In genomic region chr11:12841946-12842630, GRCh38 we compare ENCODE assay signal across 9 cellular contexts.
A peak's percentile ranks its signal among the peaks of the same experiment; 100 is the strongest.
DNase-seq lines count a peak whose midpoint lies in the region; ATAC-seq, FAIRE-seq and TF ChIP-seq lines count a peak whose summit lies in the region.
"Had no signal": no experiment of that assay in that cellular context is flagged by ENCODE, and none has a peak within 500 bp of the region (broad histone marks: within the 10 kb centered on the region; RNA-seq: fewer than 3 reads in every experiment).

No MANE protein-coding gene starts in this region.

- H2AFZ ChIP-seq in endothelial cell of umbilical vein (ENCODE audit: low read depth, low read length) = no peak overlapping the region

- H3K27me3 ChIP-seq in endothelial cell of umbilical vein (ENCODE audit: control insufficient read depth in 2 of 2, insufficient read depth in 2 of 2, low read length in 2 of 2) = no peaks in the 10 kb centered on the region

- H4K20me1 ChIP-seq in endothelial cell of umbilical vein (replicated peaks; ENCODE audit: control insufficient read depth, extremely low read depth, insufficient read depth, low read length) = no peaks in the 10 kb centered on the region

- H3K36me3 Mint-ChIP-seq in effector memory CD8-positive, alpha-beta T cell (ENCODE audit: insufficient read depth) = no peaks in the 10 kb centered on the region

- H3K27ac Mint-ChIP-seq in effector memory CD8-positive, alpha-beta T cell = no peak overlapping the region

- dilution Hi-C loops in endothelial cell of umbilical vein (cut with MboI; ENCODE audit: extremely low pct_ligation_motif_present, low sequenced_read_pairs) = no loop called here

- intact Hi-C loops in endothelial cell of umbilical vein (cut with micrococcal nuclease) = loop anchor here (1.0 to 2.0 kb wide), 4 partner anchors 14 to 167 kb away; partner anchors contain the start of gene TEAD1

- DNase-seq in NCI-H2171 treated with DMSO at 0.1 percent for 48 hours (lab: John Stamatoyannopoulos, UW) (peak; percentile 31), NCI-H2171 (lab: John Stamatoyannopoulos, UW) (no peak), NCI-H774 (lab: John Stamatoyannopoulos, UW) (peak; percentile 66), endothelial cell of umbilical vein (ENCODE audit: low read depth, low spot score) (peak; percentile 85), pulmonary artery endothelial cell (ENCODE audit: low read depth, low spot score) (peak; percentile 59)
- no peak for DNase-seq in effector memory CD8-positive, alpha-beta T cell

- H3K9me3 ChIP-seq in endothelial cell of umbilical vein (replicated peaks; ENCODE audit: control insufficient read depth, insufficient read depth, low read length) = no peaks in the 10 kb centered on the region

- H3K4me2 ChIP-seq in endothelial cell of umbilical vein (ENCODE audit: insufficient read depth, low read length) = peak overlapping the region; percentile 88

- no peak for ATAC-seq in HG03520 (IDR thresholded peaks at IDR 0.05; ENCODE audit: unreplicated experiment)
- ATAC-seq in HG02571 (IDR thresholded peaks at IDR 0.05; ENCODE audit: unreplicated experiment) = no peak
- no peak for ATAC-seq in effector memory CD8-positive, alpha-beta T cell (replicated peaks)

- H3K4me3 Mint-ChIP-seq in effector memory CD8-positive, alpha-beta T cell = no peak overlapping the region

- H3K9me3 Mint-ChIP-seq in effector memory CD8-positive, alpha-beta T cell = no peaks in the 10 kb centered on the region

- H3K9ac ChIP-seq in endothelial cell of umbilical vein (replicated peaks; ENCODE audit: extremely low read depth, insufficient read depth, low read length) = peak overlapping the region; percentile 63

- H3K27me3 Mint-ChIP-seq in effector memory CD8-positive, alpha-beta T cell = peaks cover 22 to 41% of the 10 kb centered on the region in 2 donors

- peak; percentile 93 for FAIRE-seq in endothelial cell of umbilical vein (lab: Jason Lieb, UNC)

- H3K27ac ChIP-seq in endothelial cell of umbilical vein (ENCODE audit: insufficient read depth, low read depth, low read length) = peak overlapping the region; percentile 56
- H3K27ac ChIP-seq: C4-2B had no signal

- CTCF ChIA-PET in endothelial cell of umbilical vein (lab: Charles Lee) = interaction anchor here (0.8 to 3.2 kb wide), 14 partner anchors 10 to 553 kb away, joined by 3 to 24 read pairs (median 5); no protein-coding TSS in a partner anchor

- no peak for TF ChIP-seq POLR2A in endothelial cell of umbilical vein (IDR thresholded peaks at IDR 0.05; ENCODE audit: low read depth, low read length)

- no peaks in the 10 kb centered on the region for H3K36me3 ChIP-seq in endothelial cell of umbilical vein (ENCODE audit: control insufficient read depth in 2 of 2, extremely low read depth in 1 of 2, insufficient read depth in 2 of 2, low read length in 2 of 2)

- no TSS peak for BruUV-seq in endothelial cell of umbilical vein (replicated peaks; lab: Mats Ljungman, UMichigan)

- peak overlapping the region in 1 of 3 experiments; percentile 30 for H3K4me3 ChIP-seq in endothelial cell of umbilical vein (replicated peaks in 1 of 3; ENCODE audit: insufficient read depth in 1 of 3, low read depth in 1 of 3, low read length in 3 of 3)

- no peak for TF ChIP-seq CTCF in endothelial cell of umbilical vein (IDR thresholded peaks at IDR 0.05; ENCODE audit: extremely low read depth in 1 of 2, insufficient read depth in 1 of 2, low read depth in 1 of 2, low read length in 2 of 2)

- no peaks in the 10 kb centered on the region for H3K9me1 ChIP-seq in endothelial cell of umbilical vein (replicated peaks; ENCODE audit: control insufficient read depth, extremely low read depth, insufficient read depth, low read length)

- H3K4me1 Mint-ChIP-seq in effector memory CD8-positive, alpha-beta T cell (ENCODE audit: low read depth in 2 of 2) = peaks cover 2 to 6% of the 10 kb centered on the region in 2 donors

- POLR2A ChIA-PET in endothelial cell of umbilical vein (lab: Charles Lee) = interaction anchor here (1.9 kb wide), 1 partner anchor 15 kb away, joined by 6 read pairs; no protein-coding TSS in a partner anchor

- H3K79me2 ChIP-seq in endothelial cell of umbilical vein (ENCODE audit: control insufficient read depth, insufficient read depth, low read length) = peaks cover 7% of the 10 kb centered on the region

- peaks cover 38% of the 10 kb centered on the region for H3K4me1 ChIP-seq in endothelial cell of umbilical vein (ENCODE audit: control insufficient read depth, extremely low read depth, insufficient read depth, low read length)

TF ChIP-seq in endothelial cell of umbilical vein, 7 proteins besides CTCF, POLR2A, EP300 and RAD21:
- peak; percentile 12 for TF ChIP-seq JUN (IDR thresholded peaks at IDR 0.05; ENCODE audit: borderline replicate concordance, insufficient read depth, insufficient read length, low read depth)
- TF ChIP-seq POLR2AphosphoS5 (IDR thresholded peaks at IDR 0.05; ENCODE audit: insufficient read depth, low read depth, low read length) = no peak
- no peak for TF ChIP-seq GATA2 (IDR thresholded peaks at IDR 0.05; ENCODE audit: insufficient read depth, insufficient read length, low read depth, low read length)

Comparison
In these comparisons a context has a peak if more than half of its experiments do, and no peak if none do; other contexts are left out.
1. DNase-seq: peak in NCI-H2171 treated with DMSO at 0.1 percent for 48 hours (single experiment), NCI-H774 (single experiment), endothelial cell of umbilical vein (single experiment) and pulmonary artery endothelial cell (single experiment); none in NCI-H2171 (single experiment) and effector memory CD8-positive, alpha-beta T cell (0 of 3).